ENCODE assay signal across 19 cellular contexts in genomic region chr6:11775791-11776409, GRCh38. TPM values are rescaled to one million over a fixed set of nuclear protein-coding genes. Genes with fewer than 3 reads are reported as not detected.
DNase-seq lines count a peak whose midpoint lies in the region; ATAC-seq, FAIRE-seq and TF ChIP-seq lines count a peak whose summit lies in the region.
"Had no signal": no experiment of that assay in that cellular context is flagged by ENCODE, and none has a peak within 500 bp of the region (broad histone marks: within the 10 kb centered on the region; RNA-seq: fewer than 3 reads in every experiment).

No MANE protein-coding gene starts in this region.

- H2AFZ ChIP-seq in GM12878 (ENCODE audit: control insufficient read depth, low read depth, low read length) (no peak overlapping the region), mesenchymal stem cell (ENCODE audit: low read depth, low read length) (no peak overlapping the region)

- no peak for DNase-seq in GM12878 (ENCODE audit: low read depth, low spot score)
- DNase-seq in mesenchymal stem cell = no peak
- no peak for DNase-seq in NCI-H2171 treated with DMSO at 0.1 percent for 48 hours (lab: John Stamatoyannopoulos, UW)
- DNase-seq in NAMALWA (ENCODE audit: low spot score) = no peak
- no peak for DNase-seq in DMS79 treated with DMSO at 0.1 percent for 48 hours (lab: John Stamatoyannopoulos, UW)
- DNase-seq: 8988T; C1 segment of cervical spinal cord; CD4-positive, CD25-positive, alpha-beta regulatory T cell; CD8-positive, alpha-beta memory T cell; COR-L47; DMS79; GF-D8; H9 had no signal

- ATAC-seq in GM12878 (no peak), HG03097 (IDR thresholded peaks at IDR 0.05; ENCODE audit: low FRiP score, unreplicated experiment) (no peak)
- ATAC-seq: HepG2 had no signal

- 70% methylated on average over 8 of the region's 8 CpGs for WGBS in GM12878 (ENCODE audit: insufficient coverage, insufficient replicate concordance, low lambda C conversion rate, missing lambda C conversion rate)
- WGBS in mesenchymal stem cell = 98% methylated on average over 7 of the region's 8 CpGs

- no peaks in the 10 kb centered on the region; a peak in 1 of 22 replicates for H3K27me3 ChIP-seq in BLaER1 treated with 17β-estradiol and CSF1 and Interleukin-3, amounts not matched to agents 10 nM and 100 nM
- no peaks in the 10 kb centered on the region for H3K27me3 ChIP-seq in GM12878 (replicated peaks in 1 of 2; ENCODE audit: control insufficient read depth in 2 of 2, insufficient read depth in 2 of 2, low read length in 1 of 2)
- no peaks in the 10 kb centered on the region for H3K27me3 ChIP-seq in mesenchymal stem cell (ENCODE audit: control insufficient read depth in 1 of 2, insufficient read depth in 1 of 2, low read length in 2 of 2)

- intact Hi-C loops in GM12878 (cut with micrococcal nuclease; ENCODE audit: unreplicated experiment) = no loop called here

- H2BK5ac ChIP-seq in mesenchymal stem cell (ENCODE audit: low read depth, low read length, poor library complexity, severe bottlenecking) = no peak overlapping the region

- H4K91ac ChIP-seq in mesenchymal stem cell (ENCODE audit: low read length) = no peak overlapping the region

- H3K18ac ChIP-seq in mesenchymal stem cell (ENCODE audit: low read depth in 1 of 2, low read length in 2 of 2) = no peak overlapping the region

- H2BK12ac ChIP-seq in mesenchymal stem cell (ENCODE audit: low read length in 2 of 2) = peak overlapping the region in 1 of 2 experiments; percentile 67

- FAIRE-seq in GM12878 (lab: Jason Lieb, UNC) = no peak
- FAIRE-seq: D721Med, H1, HepG2 had no signal

- H3K79me2 ChIP-seq in GM12878 (ENCODE audit: control insufficient read depth, insufficient read depth, low read length) = no peaks in the 10 kb centered on the region

- POLR2A ChIA-PET in GM12878 (lab: Charles Lee) = interaction anchor here (1.4 kb wide), 1 partner anchor 11 kb away, joined by 3 read pairs; no protein-coding TSS in a partner anchor

- RAD21 ChIA-PET in GM12878 (lab: Charles Lee; ENCODE audit: unreplicated experiment) = interaction anchor here (0.5 to 0.9 kb wide), 2 partner anchors 11 to 59 kb away, joined by 3 to 4 read pairs; no protein-coding TSS in a partner anchor

- H4K20me1 ChIP-seq in BLaER1 treated with 17β-estradiol and CSF1 and Interleukin-3, amounts not matched to agents 10 nM and 100 nM = no peaks in the 10 kb centered on the region
- H4K20me1 ChIP-seq in GM12878 (ENCODE audit: control insufficient read depth, insufficient read depth) = no peaks in the 10 kb centered on the region

- H3K27ac ChIP-seq in BLaER1 treated with 17β-estradiol and CSF1 and Interleukin-3, amounts not matched to agents 10 nM and 100 nM = 0 out of 22 replicates have a peak overlapping the region, but pooled peaks of 1 of the 11 experiments have one; percentile 1
- H3K27ac ChIP-seq in GM12878 (ENCODE audit: control insufficient read depth, insufficient read depth) (no peak overlapping the region), mesenchymal stem cell (ENCODE audit: low read length, poor library complexity, severe bottlenecking) (no peak overlapping the region)

- SMC1A ChIA-PET in GM12878 (lab: Charles Lee; ENCODE audit: uncharacterized antibody, unreplicated experiment) = interaction anchor here (0.6 to 2.8 kb wide), 8 partner anchors 10 to 276 kb away, joined by 3 to 12 read pairs (median 4); no protein-coding TSS in a partner anchor

- H2BK120ac ChIP-seq in mesenchymal stem cell (ENCODE audit: low read depth, low read length) = no peak overlapping the region

- H2AK5ac ChIP-seq in mesenchymal stem cell (ENCODE audit: low read length, severe bottlenecking) = peak overlapping the region; percentile 60

- H3K23ac ChIP-seq in mesenchymal stem cell (ENCODE audit: low read length in 2 of 2) = no peak overlapping the region

- no peaks in the 10 kb centered on the region for H3K79me1 ChIP-seq in mesenchymal stem cell (replicated peaks; ENCODE audit: low read length, poor library complexity, severe bottlenecking)

- H3K9me3 ChIP-seq in BLaER1 treated with 17β-estradiol and CSF1 and Interleukin-3, amounts not matched to agents 10 nM and 100 nM (replicated peaks in 1 of 11) = peaks cover 0 to 5% (median 0%) of the 10 kb centered on the region in 11 experiments; a peak in 1 of 22 replicates
- H3K9me3 ChIP-seq in GM12878 (replicated peaks; ENCODE audit: control insufficient read depth, insufficient read depth, low read length) (no peaks in the 10 kb centered on the region), mesenchymal stem cell (ENCODE audit: control insufficient read depth, low read length) (no peaks in the 10 kb centered on the region)

- H3K4me1 ChIP-seq in BLaER1 treated with 17β-estradiol and CSF1 and Interleukin-3, amounts not matched to agents 10 nM and 100 nM = peaks cover 34 to 57% (median 41%) of the 10 kb centered on the region in 10 experiments
- H3K4me1 ChIP-seq in GM12878 (ENCODE audit: control insufficient read depth, insufficient read depth, low read length) = no peaks in the 10 kb centered on the region
- peaks cover 10% of the 10 kb centered on the region for H3K4me1 ChIP-seq in mesenchymal stem cell (ENCODE audit: control insufficient read depth, insufficient read depth, low read depth, low read length)

- CTCF ChIA-PET in GM12878 (lab: Yijun Ruan, JAX) = interaction anchor here (0.7 to 2.3 kb wide), 5 partner anchors 10 to 553 kb away, joined by 3 to 8 read pairs (median 3); no protein-coding TSS in a partner anchor

- in situ Hi-C loops in GM12878 (cut with MboI) = no loop called here

- TF ChIP-seq EP300 in GM12878 (IDR thresholded peaks at IDR 0.05; ENCODE audit: borderline replicate concordance in 1 of 2, control insufficient read depth in 1 of 2, low read depth in 2 of 2, low read length in 2 of 2) = no peak

- H2BK15ac ChIP-seq in mesenchymal stem cell (ENCODE audit: low read depth, poor library complexity, severe bottlenecking) = no peak overlapping the region

- no peaks in the 10 kb centered on the region for H3K36me3 ChIP-seq in BLaER1 treated with 17β-estradiol and CSF1 and Interleukin-3, amounts not matched to agents 10 nM and 100 nM
- H3K36me3 ChIP-seq in GM12878 (ENCODE audit: control insufficient read depth in 2 of 2, insufficient read depth in 2 of 2, low read length in 1 of 2) (no peaks in the 10 kb centered on the region), mesenchymal stem cell (ENCODE audit: control insufficient read depth in 1 of 2, insufficient read depth in 2 of 2, low read depth in 1 of 2, low read length in 2 of 2) (no peaks in the 10 kb centered on the region)

- no peak for TF ChIP-seq CTCF in GM12878 (IDR thresholded peaks at IDR 0.05 in 2 of 3, conservative IDR thresholded peaks at IDR 0.05 in 1 of 3; ENCODE audit: control insufficient read depth in 2 of 3, extremely low read depth in 1 of 3, insufficient read depth in 1 of 3, low read depth in 3 of 3, low read length in 3 of 3)

- H3K9ac ChIP-seq in BLaER1 treated with 17β-estradiol and CSF1 and Interleukin-3, amounts not matched to agents 10 nM and 100 nM = no peak overlapping the region
- no peak overlapping the region for H3K9ac ChIP-seq in GM12878 (ENCODE audit: control insufficient read depth, insufficient read depth, low read length)
- no peak overlapping the region for H3K9ac ChIP-seq in mesenchymal stem cell (ENCODE audit: low read length)

- BruUV-seq in GM12878 (replicated peaks; lab: Mats Ljungman, UMichigan) = no TSS peak

- no peak for TF ChIP-seq POLR2A in GM12878 (IDR thresholded peaks at IDR 0.05; ENCODE audit: low read depth, low read length)

- TF ChIP-seq RAD21 in GM12878 (IDR thresholded peaks at IDR 0.05; ENCODE audit: insufficient read depth, low read depth, low read length) = no peak

- no peak overlapping the region for H3K14ac ChIP-seq in mesenchymal stem cell (ENCODE audit: low read length in 2 of 2)

- H4K8ac ChIP-seq in mesenchymal stem cell (ENCODE audit: low read length) = no peak overlapping the region

- no peak overlapping the region for H3K4ac ChIP-seq in mesenchymal stem cell (ENCODE audit: low read depth in 1 of 2, low read length in 2 of 2)

- no peak overlapping the region for H3K4me3 ChIP-seq in BLaER1 treated with 17β-estradiol and CSF1 and Interleukin-3, amounts not matched to agents 10 nM and 100 nM
- H3K4me3 ChIP-seq in GM12878 = no peak overlapping the region
- no peak overlapping the region for H3K4me3 ChIP-seq in mesenchymal stem cell (ENCODE audit: insufficient read depth in 1 of 2, low read depth in 1 of 2, low read length in 2 of 2)

- H3K4me2 ChIP-seq in BLaER1 treated with 17β-estradiol and CSF1 and Interleukin-3, amounts not matched to agents 10 nM and 100 nM = peak overlapping the region; percentile 11 to 75 (median 64); a peak in 19 of 22 replicates
- H3K4me2 ChIP-seq in GM12878 (ENCODE audit: control insufficient read depth, insufficient read depth) (no peak overlapping the region), mesenchymal stem cell (ENCODE audit: low read length, poor library complexity, severe bottlenecking) (no peak overlapping the region)

RNA-seq across cellular contexts. Expression of gene ADTRP, which starts 2.7 kb away (rescaled TPM):
- total RNA-seq in GM12878 (2013; cell fraction: nucleolus; rRNA removed) = 1.6 and 2.0 TPM in 2 replicates
- total RNA-seq in GM12878 (2014; rRNA removed) (1.4 and 2.2 TPM in 2 replicates), GM12878 (2014; rRNA removed; fragmentation: Illumina TruSeq; extraction: Trizol) (2.1 and 2.5 TPM in 2 replicates), GM12878 (2021) (1.7 and 2.5 TPM in 2 replicates)
- polyA plus RNA-seq in GM12878 (2011; ENCODE audit: low read depth) = 1.7 TPM
- polyA plus RNA-seq in GM12878 (2011; rRNA removed) (0.10 and 0.14 TPM in 2 replicates), GM12878 (2014; fragmentation: Illumina TruSeq; extraction: Trizol) (1.7 and 2.1 TPM in 2 replicates), GM12878 (2014; fragmentation: Nextera tagmentation; extraction: Ambion mirVana) (1 to 10 TPM; 2.5 to 2.6 TPM), GM12878 (2014; rRNA removed) (1.3 and 2.2 TPM in 2 replicates), GM12878 (2016; fragmentation: Nextera tagmentation; extraction: Ambion mirVana) (under 1 TPM; 0.72 to 0.84 TPM)
- not detected in 2 replicates for polyA plus RNA-seq in GM12878 (2011; cell fraction: cytosol; rRNA removed)
- polyA plus RNA-seq in GM12878 (2011; cell fraction: nucleus; rRNA removed) = 0.47 and 0.52 TPM in 2 replicates
- polyA plus RNA-seq in GM12878 (2012) = 2.5 and 3.2 TPM in 2 replicates
- polyA minus RNA-seq in GM12878 (2011; rRNA and poly(A)+ RNA removed) = 0.10 TPM in 1 of 2 replicates, not detected in the other
- not detected in 2 replicates for polyA minus RNA-seq in GM12878 (2011; cell fraction: cytosol; rRNA and poly(A)+ RNA removed)
- 0.12 and 0.29 TPM in 2 replicates for polyA minus RNA-seq in GM12878 (2011; cell fraction: nucleus; rRNA and poly(A)+ RNA removed)
- 1.4 TPM for polyA plus RNA-seq in mesenchymal stem cell (2013, experiment 1 of 2)
- 0.81 TPM for polyA plus RNA-seq in mesenchymal stem cell (2013, experiment 2 of 2)
- total RNA-seq: A673, H9, HepG2 had no signal
- polyA plus RNA-seq: CD8-positive, alpha-beta memory T cell; HepG2 had no signal

Comparison
In these comparisons a context has a peak if more than half of its experiments do, and no peak if none do; other contexts are left out.
1. H3K4me2 ChIP-seq: peak in BLaER1 treated with 17β-estradiol and CSF1 and Interleukin-3, amounts not matched to agents 10 nM and 100 nM (11 of 11); none in GM12878 (single experiment) and mesenchymal stem cell (single experiment).